ENCODE assay signal across 1 cellular context in the genomic region with DNA sequence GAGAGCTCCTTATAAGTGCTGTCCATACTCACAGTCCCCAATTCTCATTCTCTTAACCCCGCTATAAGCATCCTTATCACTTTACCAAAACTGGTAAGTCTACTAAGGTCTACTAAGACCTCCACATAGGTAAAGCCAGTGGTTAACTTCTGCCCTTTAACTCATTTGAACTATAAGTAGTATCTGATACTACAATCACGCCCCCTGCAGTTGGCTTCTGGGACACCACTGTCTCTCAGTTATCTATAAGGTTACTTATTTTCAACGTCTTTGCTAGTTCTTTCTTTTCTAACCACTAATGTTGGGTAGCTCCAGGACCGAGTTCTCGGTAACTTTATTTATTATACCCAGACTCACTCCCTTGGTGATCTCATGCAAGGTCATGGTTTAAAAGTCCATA.
TF ChIP-seq lines count a peak whose summit lies in the region.

No MANE protein-coding gene starts in this region.

TF ChIP-seq in SK-N-SH treated with all-trans-retinoic acid at 6 μM for 48 hours, 23 proteins besides CTCF, POLR2A, EP300 and RAD21 (continued from another document):
- TF ChIP-seq TCF4 (CRISPR knock-in tag; IDR thresholded peaks at IDR 0.05; ENCODE audit: borderline replicate concordance), result no peak
- TF ChIP-seq, protein P1, sequence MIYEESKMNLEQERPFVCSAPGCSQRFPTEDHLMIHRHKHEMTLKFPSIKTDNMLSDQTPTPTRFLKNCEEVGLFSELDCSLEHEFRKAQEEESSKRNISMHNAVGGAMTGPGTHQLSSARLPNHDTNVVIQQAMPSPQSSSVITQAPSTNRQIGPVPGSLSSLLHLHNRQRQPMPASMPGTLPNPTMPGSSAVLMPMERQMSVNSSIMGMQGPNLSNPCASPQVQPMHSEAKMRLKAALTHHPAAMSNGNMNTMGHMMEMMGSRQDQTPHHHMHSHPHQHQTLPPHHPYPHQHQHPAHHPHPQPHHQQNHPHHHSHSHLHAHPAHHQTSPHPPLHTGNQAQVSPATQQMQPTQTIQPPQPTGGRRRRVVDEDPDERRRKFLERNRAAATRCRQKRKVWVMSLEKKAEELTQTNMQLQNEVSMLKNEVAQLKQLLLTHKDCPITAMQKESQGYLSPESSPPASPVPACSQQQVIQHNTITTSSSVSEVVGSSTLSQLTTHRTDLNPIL (CRISPR knock-in tag; IDR thresholded peaks at IDR 0.05; ENCODE audit: low read depth), result no peak
- no peak for TF ChIP-seq ZNF565 (CRISPR knock-in tag; conservative IDR thresholded peaks at IDR 0.05; ENCODE audit: low read depth)
- no peak for TF ChIP-seq GLIS3 (CRISPR knock-in tag; IDR thresholded peaks at IDR 0.05)
- TF ChIP-seq ARNTL (CRISPR knock-in tag; IDR thresholded peaks at IDR 0.05; ENCODE audit: borderline replicate concordance, low read depth), result no peak
- TF ChIP-seq PPARA (CRISPR knock-in tag; IDR thresholded peaks at IDR 0.05; ENCODE audit: borderline replicate concordance), result no peak
- TF ChIP-seq RARB (CRISPR knock-in tag; IDR thresholded peaks at IDR 0.05), result no peak
- TF ChIP-seq, protein P2, sequence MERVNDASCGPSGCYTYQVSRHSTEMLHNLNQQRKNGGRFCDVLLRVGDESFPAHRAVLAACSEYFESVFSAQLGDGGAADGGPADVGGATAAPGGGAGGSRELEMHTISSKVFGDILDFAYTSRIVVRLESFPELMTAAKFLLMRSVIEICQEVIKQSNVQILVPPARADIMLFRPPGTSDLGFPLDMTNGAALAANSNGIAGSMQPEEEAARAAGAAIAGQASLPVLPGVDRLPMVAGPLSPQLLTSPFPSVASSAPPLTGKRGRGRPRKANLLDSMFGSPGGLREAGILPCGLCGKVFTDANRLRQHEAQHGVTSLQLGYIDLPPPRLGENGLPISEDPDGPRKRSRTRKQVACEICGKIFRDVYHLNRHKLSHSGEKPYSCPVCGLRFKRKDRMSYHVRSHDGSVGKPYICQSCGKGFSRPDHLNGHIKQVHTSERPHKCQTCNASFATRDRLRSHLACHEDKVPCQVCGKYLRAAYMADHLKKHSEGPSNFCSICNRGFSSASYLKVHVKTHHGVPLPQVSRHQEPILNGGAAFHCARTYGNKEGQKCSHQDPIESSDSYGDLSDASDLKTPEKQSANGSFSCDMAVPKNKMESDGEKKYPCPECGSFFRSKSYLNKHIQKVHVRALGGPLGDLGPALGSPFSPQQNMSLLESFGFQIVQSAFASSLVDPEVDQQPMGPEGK (CRISPR knock-in tag; IDR thresholded peaks at IDR 0.05; ENCODE audit: borderline replicate concordance), result no peak
- no peak for TF ChIP-seq OSR1 (CRISPR knock-in tag; IDR thresholded peaks at IDR 0.05)
- no peak for TF ChIP-seq ESRRG (CRISPR knock-in tag; IDR thresholded peaks at IDR 0.05)
- TF ChIP-seq ZFP3 (CRISPR knock-in tag; IDR thresholded peaks at IDR 0.05), result no peak
